30 cellular contexts compared by ENCODE assay signal in genomic region chr20:19241440-19241839, GRCh38. TPM values are rescaled to one million over a fixed set of nuclear protein-coding genes. Genes with fewer than 3 reads are reported as not detected.
"Had no signal": no experiment of that assay in that cellular context is flagged by ENCODE, and none has a peak within 500 bp of the region (broad histone marks: within the 10 kb centered on the region; RNA-seq: fewer than 3 reads in every experiment).

No MANE protein-coding gene starts in this region.

- H3K4me1 Mint-ChIP-seq: naive thymus-derived CD8-positive, alpha-beta T cell; stimulated activated naive CD8-positive, alpha-beta T cell treated with anti-CD3 and anti-CD28 coated beads, Interleukin-15, amount 100 ng/mL, for 72 hours had no signal

- H3K4me3 ChIP-seq: colonic mucosa, esophagus squamous epithelium, heart right ventricle, left lung, pancreas, smooth muscle cell, suprapubic skin, transverse colon, vagina had no signal

- H3K4me3 Mint-ChIP-seq: dendritic cell treated with granulocyte-macrophage colony-stimulating factor and Interleukin-4, amounts not matched to agents 40 ng/mL and 50 ng/mL, for 4 days; endodermal cell; naive thymus-derived CD8-positive, alpha-beta T cell; nephron progenitor cell; stimulated activated naive CD8-positive, alpha-beta T cell treated with anti-CD3 and anti-CD28 coated beads, Interleukin-15, amount 100 ng/mL, for 72 hours had no signal

- H3K4me1 ChIP-seq: colonic mucosa, heart right ventricle, left lung, pancreas, suprapubic skin, transverse colon, vagina had no signal

- H3K27ac Mint-ChIP-seq: dendritic cell treated with granulocyte-macrophage colony-stimulating factor and Interleukin-4, amounts not matched to agents 40 ng/mL and 50 ng/mL, for 4 days; endodermal cell; naive thymus-derived CD8-positive, alpha-beta T cell; nephron progenitor cell; progenitor cell of endocrine pancreas; stimulated activated naive CD8-positive, alpha-beta T cell treated with anti-CD3 and anti-CD28 coated beads, Interleukin-15, amount 100 ng/mL, for 72 hours had no signal

- H3K36me3 ChIP-seq: colonic mucosa, esophagus squamous epithelium, heart right ventricle, left lung, pancreas, suprapubic skin, transverse colon, vagina had no signal

- H3K27ac ChIP-seq: colonic mucosa, epithelial cell of prostate, heart right ventricle, left lung, pancreas, suprapubic skin, transverse colon, vagina had no signal

- H3K9me3 ChIP-seq: colonic mucosa, esophagus squamous epithelium, heart right ventricle, left lung, pancreas, suprapubic skin, transverse colon, vagina had no signal

- H3K4me2 ChIP-seq: smooth muscle cell had no signal

- DNase-seq: colonic mucosa; effector CD8-positive, alpha-beta T cell; endodermal cell; esophagus squamous epithelium; foreskin melanocyte; glutamatergic neuron; heart right ventricle; hippocampal formation; left cardiac atrium; left lung; mammary epithelial cell; mesendoderm; midbrain; naive thymus-derived CD8-positive, alpha-beta T cell; nephron progenitor cell; pancreas; stimulated activated CD4-positive, alpha-beta T cell treated with anti-CD3 and anti-CD28 coated beads, Interleukin-12 subunit alpha, Interleukin-12 subunit beta, amount 100 ng/mL, for 4 hours; stimulated activated CD4-positive, alpha-beta T cell treated with anti-CD3 and anti-CD28 coated beads, Interleukin-1b, Interleukin-23, amount 100 ng/mL, for 48 hours; stimulated activated CD4-positive, alpha-beta T cell treated with anti-CD3 and anti-CD28 coated beads, Interleukin-4, amount 100 ng/mL, for 1 hour; stimulated activated CD8-positive, alpha-beta memory T cell treated with anti-CD3 and anti-CD28 coated beads, Interleukin-4, amount 100 ng/mL, for 48 hours; stimulated activated naive CD4-positive, alpha-beta T cell; stimulated activated naive CD8-positive, alpha-beta T cell treated with anti-CD3 and anti-CD28 coated beads, Interleukin-15, amount 100 ng/mL, for 72 hours; transverse colon had no signal

- ATAC-seq: heart right ventricle; left lung; naive thymus-derived CD8-positive, alpha-beta T cell; pancreas; sciatic nerve; stimulated activated naive CD8-positive, alpha-beta T cell treated with anti-CD3 and anti-CD28 coated beads, Interleukin-15, amount 100 ng/mL, for 72 hours had no signal

- H3K36me3 Mint-ChIP-seq: naive thymus-derived CD8-positive, alpha-beta T cell had no signal

- H3K27me3 ChIP-seq: colonic mucosa, esophagus squamous epithelium, left lung, suprapubic skin, transverse colon, vagina had no signal

- H3K9me3 Mint-ChIP-seq: dendritic cell treated with granulocyte-macrophage colony-stimulating factor and Interleukin-4, amounts not matched to agents 40 ng/mL and 50 ng/mL, for 4 days; endodermal cell; naive thymus-derived CD8-positive, alpha-beta T cell; nephron progenitor cell; stimulated activated naive CD8-positive, alpha-beta T cell treated with anti-CD3 and anti-CD28 coated beads, Interleukin-15, amount 100 ng/mL, for 72 hours had no signal

RNA-seq across cellular contexts. Expression of gene SLC24A3, which starts 29.0 kb away (rescaled TPM):
- total RNA-seq: naive thymus-derived CD8-positive, alpha-beta T cell had no signal
- polyA plus RNA-seq: mammary epithelial cell; naive thymus-derived CD8-positive, alpha-beta T cell had no signal
